12 cellular contexts compared by ENCODE assay signal in genomic region chr1:227450489-227450888, GRCh38.
"Had no signal": no experiment of that assay in that cellular context is flagged by ENCODE, and none has a peak within 500 bp of the region (broad histone marks: within the 10 kb centered on the region; RNA-seq: fewer than 3 reads in every experiment).

No MANE protein-coding gene starts in this region.

- H3K27ac ChIP-seq: adrenal gland, foreskin keratinocyte, lower lobe of right lung, upper lobe of left lung had no signal

- H3K4me1 ChIP-seq: adrenal gland, foreskin keratinocyte, lower lobe of right lung, upper lobe of left lung had no signal

- H3K9me3 ChIP-seq: adrenal gland, lower lobe of right lung, upper lobe of left lung had no signal

- ATAC-seq: activated T-cell treated with anti-CD3 and anti-CD28 coated beads, Interleukin-2, amount 50 U/mL, for 4 hours; foreskin keratinocyte; lower lobe of right lung; naive thymus-derived CD4-positive, alpha-beta T cell; stimulated activated naive CD8-positive, alpha-beta T cell treated with anti-CD3 and anti-CD28 coated beads, Interleukin-15, Interleukin-2, amounts not matched to agents 100 U/mL and 50 U/mL, for 24 hours had no signal

- H3K36me3 ChIP-seq: adrenal gland, lower lobe of right lung, upper lobe of left lung had no signal

- H3K27me3 ChIP-seq: adrenal gland, upper lobe of left lung had no signal

- DNase-seq: activated CD4-positive, alpha-beta T cell treated with anti-CD3 and anti-CD28 coated beads for 1 hour; activated CD8-positive, alpha-beta memory T cell treated with anti-CD3 and anti-CD28 coated beads, Interleukin-2, amount 50 U/mL, for 4 hours; activated naive CD4-positive, alpha-beta T cell; activated T-cell treated with anti-CD3 and anti-CD28 coated beads, Interleukin-2, amount 50 U/mL, for 4 hours; adrenal gland; effector memory CD4-positive, alpha-beta T cell; foreskin keratinocyte; lower lobe of right lung; naive thymus-derived CD4-positive, alpha-beta T cell; stimulated activated CD4-positive, alpha-beta T cell treated with anti-CD3 and anti-CD28 coated beads, Interleukin-4, amount 100 ng/mL, for 4 hours; stimulated activated naive CD8-positive, alpha-beta T cell treated with anti-CD3 and anti-CD28 coated beads, Interleukin-15, Interleukin-2, amounts not matched to agents 100 U/mL and 50 U/mL, for 24 hours; upper lobe of left lung had no signal

- H3K4me3 ChIP-seq: adrenal gland, lower lobe of right lung, upper lobe of left lung had no signal
